10 cellular contexts compared by ENCODE assay signal in the genomic region with DNA sequence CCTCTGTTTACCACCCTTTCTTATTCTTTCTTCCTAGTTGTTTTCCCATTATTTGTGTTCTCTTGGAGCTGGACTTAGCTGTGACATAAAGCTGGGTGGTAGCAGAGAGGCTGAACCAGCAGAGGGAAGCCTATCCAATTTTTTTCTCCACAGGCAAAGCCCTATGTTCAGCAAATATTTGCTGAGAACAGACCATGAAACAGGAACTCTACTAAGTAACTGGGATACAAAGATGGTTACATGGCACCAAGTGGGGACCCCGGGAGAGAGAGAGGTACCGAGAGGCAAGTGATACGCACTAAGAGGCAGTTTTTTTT. TPM values are rescaled to one million over a fixed set of nuclear protein-coding genes. Genes with fewer than 3 reads are reported as not detected.
DNase-seq lines count a peak whose midpoint lies in the region; ATAC-seq and TF ChIP-seq lines count a peak whose summit lies in the region.
"Had no signal": no experiment of that assay in that cellular context is flagged by ENCODE, and none has a peak within 500 bp of the region (broad histone marks: within the 10 kb centered on the region; RNA-seq: fewer than 3 reads in every experiment).

No MANE protein-coding gene starts in this region.

- no peak overlapping the region for H3K9ac ChIP-seq in mesendoderm (ENCODE audit: low read length)

- no peak overlapping the region for H2BK120ac ChIP-seq in mesendoderm (ENCODE audit: low read depth, low read length)

- H2BK5ac ChIP-seq in mesendoderm (ENCODE audit: low read length) = no peak overlapping the region

- H3K79me1 ChIP-seq in mesendoderm (ENCODE audit: low read length) = no peaks in the 10 kb centered on the region

- ATAC-seq in WTC11 (peak; percentile 29; the same call in 1 of the 2 replicates), HG02970 (IDR thresholded peaks at IDR 0.05; ENCODE audit: low FRiP score, unreplicated experiment) (no peak)

- H3K4ac ChIP-seq in mesendoderm (ENCODE audit: low read depth, low read length) = no peak overlapping the region

- H3K27me3 ChIP-seq in mesendoderm (ENCODE audit: insufficient read depth, low read length, poor library complexity) = no peaks in the 10 kb centered on the region

- H3K4me2 ChIP-seq in mesendoderm (ENCODE audit: low read length) = no peak overlapping the region

- H2BK15ac ChIP-seq in mesendoderm (replicated peaks; ENCODE audit: low read depth) = no peak overlapping the region

- H3K4me1 Mint-ChIP-seq in HFFc6 (ENCODE audit: low read depth) (peaks cover 6% of the 10 kb centered on the region), WTC11 (peaks cover 2% of the 10 kb centered on the region; the same call in 1 of the 2 replicates), mesothelial cell of epicardium (peaks cover 19% of the 10 kb centered on the region)
- H3K4me1 Mint-ChIP-seq: activated naive CD8-positive, alpha-beta T cell treated with anti-CD3 and anti-CD28 coated beads, Interleukin-2, amount 10 ng/mL, durations not matched to agents 7 days and 5 days had no signal

- H3K23ac ChIP-seq in mesendoderm (ENCODE audit: low read length) = no peak overlapping the region

- no peak overlapping the region for H2AK5ac ChIP-seq in mesendoderm (ENCODE audit: low read length)

- no peak overlapping the region for H3K4me3 ChIP-seq in mesendoderm (ENCODE audit: low read length)

- POLR2A ChIA-PET in WTC11 (lab: Charles Lee) = interaction anchor here (0.7 to 1.5 kb wide), 3 partner anchors 10 to 14 kb away, joined by 3 to 4 read pairs (median 4); no protein-coding TSS in a partner anchor

- DNase-seq in AG09319 (ENCODE audit: extremely low read depth, low read depth) (no peak), HFFc6 (peak; percentile 36), WTC11 (ENCODE audit: low spot score) (no peak), mesendoderm (peak; percentile 14), mesothelial cell of epicardium (ENCODE audit: low spot score in 2 of 2, unreplicated experiment in 2 of 2) (no peak), NCI-H526 treated with DMSO at 0.1 percent for 48 hours (lab: John Stamatoyannopoulos, UW) (no peak)
- no peak for DNase-seq in stimulated activated naive CD4-positive, alpha-beta T cell (lab: John Stamatoyannopoulos, UW)
- DNase-seq: activated naive CD8-positive, alpha-beta T cell treated with anti-CD3 and anti-CD28 coated beads, Interleukin-2, amount 10 ng/mL, durations not matched to agents 7 days and 5 days had no signal

- no peak overlapping the region for H4K5ac ChIP-seq in mesendoderm (ENCODE audit: low read length)

- no peak overlapping the region for H3K18ac ChIP-seq in mesendoderm (ENCODE audit: low read length)

- TF ChIP-seq CTCF in AG09319 (IDR thresholded peaks at IDR 0.05; ENCODE audit: low read depth, low read length) (peak; percentile 15), HFFc6 (IDR thresholded peaks at IDR 0.05) (no peak), WTC11 (IDR thresholded peaks at IDR 0.05) (no peak), mesothelial cell of epicardium (IDR thresholded peaks at IDR 0.05; ENCODE audit: unreplicated experiment) (no peak)

- no CpG with 5 or more reads among the region's 3 CpGs for WGBS in mesendoderm (ENCODE audit: extremely low coverage, insufficient coverage, low lambda C conversion rate)

- no peak overlapping the region for H3K4me3 Mint-ChIP-seq in HFFc6
- no peak overlapping the region for H3K4me3 Mint-ChIP-seq in WTC11
- no peak overlapping the region for H3K4me3 Mint-ChIP-seq in mesothelial cell of epicardium
- H3K4me3 Mint-ChIP-seq: activated naive CD8-positive, alpha-beta T cell treated with anti-CD3 and anti-CD28 coated beads, Interleukin-2, amount 10 ng/mL, durations not matched to agents 7 days and 5 days had no signal

- H3K27me3 Mint-ChIP-seq in HFFc6 (ENCODE audit: insufficient read depth) = peaks cover 2% of the 10 kb centered on the region
- no peaks in the 10 kb centered on the region for H3K27me3 Mint-ChIP-seq in WTC11 (ENCODE audit: low read depth)
- H3K27me3 Mint-ChIP-seq in mesothelial cell of epicardium (ENCODE audit: low read depth) = no peaks in the 10 kb centered on the region

- no peak overlapping the region for H3K27ac ChIP-seq in mesendoderm (ENCODE audit: low read depth, low read length)

- H3K56ac ChIP-seq in mesendoderm (ENCODE audit: low read length) = no peak overlapping the region

- no peaks in the 10 kb centered on the region for H3K4me1 ChIP-seq in mesendoderm (ENCODE audit: control insufficient read depth, low read depth, low read length)

- H3K9me3 Mint-ChIP-seq in HFFc6 (no peaks in the 10 kb centered on the region), WTC11 (no peaks in the 10 kb centered on the region), mesothelial cell of epicardium (no peaks in the 10 kb centered on the region)
- H3K9me3 Mint-ChIP-seq: activated naive CD8-positive, alpha-beta T cell treated with anti-CD3 and anti-CD28 coated beads, Interleukin-2, amount 10 ng/mL, durations not matched to agents 7 days and 5 days had no signal

- H3K36me3 ChIP-seq in mesendoderm (ENCODE audit: control insufficient read depth, insufficient read depth, low read length) = no peaks in the 10 kb centered on the region

- H3K27ac Mint-ChIP-seq in HFFc6 (no peak overlapping the region), WTC11 (no peak overlapping the region), mesothelial cell of epicardium (no peak overlapping the region)
- H3K27ac Mint-ChIP-seq: activated naive CD8-positive, alpha-beta T cell treated with anti-CD3 and anti-CD28 coated beads, Interleukin-2, amount 10 ng/mL, durations not matched to agents 7 days and 5 days had no signal

- H3K36me3 Mint-ChIP-seq in HFFc6 (ENCODE audit: low read depth) (no peaks in the 10 kb centered on the region), WTC11 (no peaks in the 10 kb centered on the region), mesothelial cell of epicardium (no peaks in the 10 kb centered on the region)
- H3K36me3 Mint-ChIP-seq: activated naive CD8-positive, alpha-beta T cell treated with anti-CD3 and anti-CD28 coated beads, Interleukin-2, amount 10 ng/mL, durations not matched to agents 7 days and 5 days had no signal

- no peak overlapping the region for H4K8ac ChIP-seq in mesendoderm (ENCODE audit: low read depth, low read length)

- no peaks in the 10 kb centered on the region for H3K79me2 ChIP-seq in mesendoderm (ENCODE audit: control insufficient read depth, insufficient read depth, low read length)

- CTCF ChIA-PET in WTC11 (lab: Charles Lee) = interaction anchor here (0.5 to 2.6 kb wide), 21 partner anchors 8 to 347 kb away, joined by 3 to 20 read pairs (median 3); a partner anchor contains a TSS

TF ChIP-seq in WTC11, 78 proteins besides CTCF, POLR2A, EP300 and RAD21 (continues in another document):
- TF ChIP-seq ESRRA (CRISPR knock-in tag; IDR thresholded peaks at IDR 0.05; ENCODE audit: borderline replicate concordance) = no peak
- TF ChIP-seq CREB1 (CRISPR knock-in tag; IDR thresholded peaks at IDR 0.05) = no peak
- TF ChIP-seq IRF2 (CRISPR knock-in tag; IDR thresholded peaks at IDR 0.05; ENCODE audit: borderline replicate concordance, low read depth) = no peak
- TF ChIP-seq, protein P1, sequence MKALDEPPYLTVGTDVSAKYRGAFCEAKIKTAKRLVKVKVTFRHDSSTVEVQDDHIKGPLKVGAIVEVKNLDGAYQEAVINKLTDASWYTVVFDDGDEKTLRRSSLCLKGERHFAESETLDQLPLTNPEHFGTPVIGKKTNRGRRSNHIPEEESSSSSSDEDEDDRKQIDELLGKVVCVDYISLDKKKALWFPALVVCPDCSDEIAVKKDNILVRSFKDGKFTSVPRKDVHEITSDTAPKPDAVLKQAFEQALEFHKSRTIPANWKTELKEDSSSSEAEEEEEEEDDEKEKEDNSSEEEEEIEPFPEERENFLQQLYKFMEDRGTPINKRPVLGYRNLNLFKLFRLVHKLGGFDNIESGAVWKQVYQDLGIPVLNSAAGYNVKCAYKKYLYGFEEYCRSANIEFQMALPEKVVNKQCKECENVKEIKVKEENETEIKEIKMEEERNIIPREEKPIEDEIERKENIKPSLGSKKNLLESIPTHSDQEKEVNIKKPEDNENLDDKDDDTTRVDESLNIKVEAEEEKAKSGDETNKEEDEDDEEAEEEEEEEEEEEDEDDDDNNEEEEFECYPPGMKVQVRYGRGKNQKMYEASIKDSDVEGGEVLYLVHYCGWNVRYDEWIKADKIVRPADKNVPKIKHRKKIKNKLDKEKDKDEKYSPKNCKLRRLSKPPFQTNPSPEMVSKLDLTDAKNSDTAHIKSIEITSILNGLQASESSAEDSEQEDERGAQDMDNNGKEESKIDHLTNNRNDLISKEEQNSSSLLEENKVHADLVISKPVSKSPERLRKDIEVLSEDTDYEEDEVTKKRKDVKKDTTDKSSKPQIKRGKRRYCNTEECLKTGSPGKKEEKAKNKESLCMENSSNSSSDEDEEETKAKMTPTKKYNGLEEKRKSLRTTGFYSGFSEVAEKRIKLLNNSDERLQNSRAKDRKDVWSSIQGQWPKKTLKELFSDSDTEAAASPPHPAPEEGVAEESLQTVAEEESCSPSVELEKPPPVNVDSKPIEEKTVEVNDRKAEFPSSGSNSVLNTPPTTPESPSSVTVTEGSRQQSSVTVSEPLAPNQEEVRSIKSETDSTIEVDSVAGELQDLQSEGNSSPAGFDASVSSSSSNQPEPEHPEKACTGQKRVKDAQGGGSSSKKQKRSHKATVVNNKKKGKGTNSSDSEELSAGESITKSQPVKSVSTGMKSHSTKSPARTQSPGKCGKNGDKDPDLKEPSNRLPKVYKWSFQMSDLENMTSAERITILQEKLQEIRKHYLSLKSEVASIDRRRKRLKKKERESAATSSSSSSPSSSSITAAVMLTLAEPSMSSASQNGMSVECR (CRISPR knock-in tag; IDR thresholded peaks at IDR 0.05; ENCODE audit: borderline replicate concordance) = no peak

RNA-seq across cellular contexts. Expression of a gene that starts 6.6 kb away (rescaled TPM):
- not detected for total RNA-seq in HFFc6 (2021; fragmentation: NEBNext Ultra II Directional; extraction: Animal tissue kit (Norgen Biotek cat#: 25700))
- total RNA-seq in WTC11 (2021) (not detected in 3 replicates), mesothelial cell of epicardium (not detected in 3 replicates)
- polyA plus RNA-seq in mesendoderm (2013, experiment 1 of 2) = not detected
- polyA plus RNA-seq in mesendoderm (2013, experiment 2 of 2) = not detected
- total RNA-seq: activated naive CD8-positive, alpha-beta T cell treated with anti-CD3 and anti-CD28 coated beads, Interleukin-2, amount 10 ng/mL, durations not matched to agents 7 days and 5 days; Caco-2 had no signal

RNA-seq across cellular contexts. Expression of a gene that starts 7.6 kb away (rescaled TPM):
- 100 to 1,000 TPM; 503 to 809 (median 701) TPM for total RNA-seq in HFFc6 (2021; fragmentation: NEBNext Ultra II Directional; extraction: Animal tissue kit (Norgen Biotek cat#: 25700))
- 496 to 614 TPM (median 504 TPM) in 3 replicates for total RNA-seq in WTC11 (2021)
- 496 TPM for polyA plus RNA-seq in mesendoderm (2013, experiment 1 of 2)
- 509 TPM for polyA plus RNA-seq in mesendoderm (2013, experiment 2 of 2)
- 194 to 208 TPM (median 197 TPM) in 3 replicates for total RNA-seq in mesothelial cell of epicardium

RNA-seq across cellular contexts. Expression of a gene that starts 21.2 kb away (rescaled TPM):
- 100 to 1,000 TPM; 197 to 257 (median 227) TPM for total RNA-seq in HFFc6 (2021; fragmentation: NEBNext Ultra II Directional; extraction: Animal tissue kit (Norgen Biotek cat#: 25700))
- total RNA-seq in WTC11 (2021) (201 to 205 TPM (median 203 TPM) in 3 replicates), mesothelial cell of epicardium (265 to 283 TPM (median 271 TPM) in 3 replicates)
- 220 TPM for polyA plus RNA-seq in mesendoderm (2013, experiment 1 of 2)
- 216 TPM for polyA plus RNA-seq in mesendoderm (2013, experiment 2 of 2)

RNA-seq across cellular contexts. Expression of a gene that starts 44.6 kb away (rescaled TPM):
- not detected for total RNA-seq in HFFc6 (2021; fragmentation: NEBNext Ultra II Directional; extraction: Animal tissue kit (Norgen Biotek cat#: 25700))
- total RNA-seq in WTC11 (2021) (0.02 to 0.09 TPM in 2 of 3 replicates, not detected in the other), mesothelial cell of epicardium (0.04 to 0.07 TPM (median 0.07 TPM) in 3 replicates)
- not detected for polyA plus RNA-seq in mesendoderm (2013, experiment 1 of 2)
- polyA plus RNA-seq in mesendoderm (2013, experiment 2 of 2) = not detected

Comparison
In these comparisons a context has a peak if more than half of its experiments do, and no peak if none do; other contexts are left out.
1. DNase-seq: peak in HFFc6 (single experiment) and mesendoderm (single experiment); none in AG09319 (single experiment), WTC11 (single experiment), mesothelial cell of epicardium (0 of 2), NCI-H526 treated with DMSO at 0.1 percent for 48 hours (single experiment) and stimulated activated naive CD4-positive, alpha-beta T cell (0 of 6).